In the genomic region with DNA sequence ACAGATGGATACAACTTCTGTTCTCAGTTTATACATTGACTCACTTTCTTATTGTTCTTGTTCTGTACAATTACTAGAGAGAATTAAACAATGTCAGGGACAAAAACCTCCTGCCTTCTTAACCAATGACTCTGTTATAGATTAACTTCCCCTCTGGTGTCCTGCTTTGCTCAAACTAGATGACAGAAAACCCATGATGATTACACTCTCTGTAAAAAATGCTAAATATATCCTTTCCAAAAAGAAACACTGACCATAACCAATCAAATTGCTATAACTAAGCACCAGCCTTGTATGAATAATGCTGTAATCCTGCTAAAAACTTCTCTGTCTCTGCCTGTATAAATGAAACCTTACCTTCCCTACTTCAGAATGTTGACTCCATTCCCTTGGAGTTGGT, we compare ENCODE assay signal across 16 cellular contexts. TPM values are rescaled to one million over a fixed set of nuclear protein-coding genes. Genes with fewer than 3 reads are reported as not detected.
"Had no signal": no experiment of that assay in that cellular context is flagged by ENCODE, and none has a peak within 500 bp of the region (broad histone marks: within the 10 kb centered on the region; RNA-seq: fewer than 3 reads in every experiment).

No MANE protein-coding gene starts in this region.

- H3K27me3 ChIP-seq: sigmoid colon, suprapubic skin had no signal

- H3K27ac ChIP-seq: sigmoid colon, suprapubic skin had no signal

- FAIRE-seq: colon had no signal

- H3K36me3 ChIP-seq: sigmoid colon, suprapubic skin had no signal

- ATAC-seq: activated T-cell treated with anti-CD3 and anti-CD28 coated beads, Interleukin-2, amount 50 U/mL, for 4 hours; left lobe of liver had no signal

- H3K4me1 ChIP-seq: sigmoid colon, suprapubic skin had no signal

- H3K4me3 ChIP-seq: sigmoid colon, suprapubic skin had no signal

- H3K9me3 ChIP-seq: sigmoid colon, suprapubic skin had no signal

- DNase-seq: activated CD4-positive, alpha-beta memory T cell treated with anti-CD3 and anti-CD28 coated beads for 36 hours; activated CD4-positive, alpha-beta T cell treated with anti-CD3 and anti-CD28 coated beads for 1 hour; activated effector memory CD4-positive, alpha-beta T cell treated with anti-CD3 and anti-CD28 coated beads, Interleukin-2, amount 50 U/mL, for 16 hours; activated naive CD8-positive, alpha-beta T cell treated with anti-CD3 and anti-CD28 coated beads, Interleukin-2, amount 10 ng/mL, durations not matched to agents 7 days and 5 days; activated T-cell treated with anti-CD3 and anti-CD28 coated beads, Interleukin-2, amount 50 U/mL, for 4 hours; aorta; effector CD8-positive, alpha-beta T cell; immature natural killer cell; occipital lobe; sigmoid colon; stimulated activated CD4-positive, alpha-beta T cell treated with anti-CD3 and anti-CD28 coated beads, Interleukin-2, amount 100 ng/mL, for 48 hours; stimulated activated naive CD4-positive, alpha-beta T cell treated with Interleukin-2 at 50 U/mL for 16 hours; T1000 had no signal

RNA-seq across cellular contexts. Expression of gene IL13RA2, which starts 29.8 kb away (rescaled TPM):
- total RNA-seq: activated CD4-positive, alpha-beta memory T cell treated with anti-CD3 and anti-CD28 coated beads for 36 hours; activated naive CD8-positive, alpha-beta T cell treated with anti-CD3 and anti-CD28 coated beads, Interleukin-2, amount 10 ng/mL, durations not matched to agents 7 days and 5 days; activated T-cell treated with anti-CD3 and anti-CD28 coated beads, Interleukin-2, amount 50 U/mL, for 4 hours had no signal
- polyA plus RNA-seq: immature natural killer cell had no signal
